25 cellular contexts compared by ENCODE assay signal in genomic region chr9:82457959-82458358, GRCh38.
"Had no signal": no experiment of that assay in that cellular context is flagged by ENCODE, and none has a peak within 500 bp of the region (broad histone marks: within the 10 kb centered on the region; RNA-seq: fewer than 3 reads in every experiment).

No MANE protein-coding gene starts in this region.

- H3K27ac Mint-ChIP-seq: activated CD4-positive, alpha-beta memory T cell treated with anti-CD3 and anti-CD28 coated beads, Interleukin-2, amount 10 ng/mL, durations not matched to agents 7 days and 5 days; activated CD4-positive, alpha-beta T cell treated with anti-CD3 and anti-CD28 coated beads, Interleukin-2, amount 10 ng/mL, durations not matched to agents 7 days and 5 days; activated naive CD4-positive, alpha-beta T cell treated with anti-CD3 and anti-CD28 coated beads, Interleukin-2, amount 10 ng/mL, durations not matched to agents 7 days and 5 days; activated naive CD8-positive, alpha-beta T cell treated with anti-CD3 and anti-CD28 coated beads, Interleukin-2, amount 10 ng/mL, durations not matched to agents 7 days and 5 days; activated T-cell treated with anti-CD3 and anti-CD28 coated beads, Interleukin-2, amount 50 U/mL, for 24 hours; immature natural killer cell; mesothelial cell of epicardium; naive B cell had no signal

- H3K27me3 Mint-ChIP-seq: activated CD4-positive, alpha-beta memory T cell treated with anti-CD3 and anti-CD28 coated beads, Interleukin-2, amount 10 ng/mL, durations not matched to agents 7 days and 5 days; activated CD4-positive, alpha-beta T cell treated with anti-CD3 and anti-CD28 coated beads, Interleukin-2, amount 10 ng/mL, durations not matched to agents 7 days and 5 days; activated naive CD4-positive, alpha-beta T cell treated with anti-CD3 and anti-CD28 coated beads, Interleukin-2, amount 10 ng/mL, durations not matched to agents 7 days and 5 days; activated naive CD8-positive, alpha-beta T cell treated with anti-CD3 and anti-CD28 coated beads, Interleukin-2, amount 10 ng/mL, durations not matched to agents 7 days and 5 days; activated T-cell treated with anti-CD3 and anti-CD28 coated beads, Interleukin-2, amount 50 U/mL, for 24 hours had no signal

- H3K36me3 Mint-ChIP-seq: activated naive CD4-positive, alpha-beta T cell treated with anti-CD3 and anti-CD28 coated beads, Interleukin-2, amount 10 ng/mL, durations not matched to agents 7 days and 5 days; activated naive CD8-positive, alpha-beta T cell treated with anti-CD3 and anti-CD28 coated beads, Interleukin-2, amount 10 ng/mL, durations not matched to agents 7 days and 5 days; immature natural killer cell; mesothelial cell of epicardium; naive B cell had no signal

- H3K9me3 Mint-ChIP-seq: activated CD4-positive, alpha-beta T cell treated with anti-CD3 and anti-CD28 coated beads, Interleukin-2, amount 10 ng/mL, durations not matched to agents 7 days and 5 days; activated naive CD4-positive, alpha-beta T cell treated with anti-CD3 and anti-CD28 coated beads, Interleukin-2, amount 10 ng/mL, durations not matched to agents 7 days and 5 days had no signal

- H3K4me1 Mint-ChIP-seq: activated CD4-positive, alpha-beta memory T cell treated with anti-CD3 and anti-CD28 coated beads, Interleukin-2, amount 10 ng/mL, durations not matched to agents 7 days and 5 days; activated CD4-positive, alpha-beta T cell treated with anti-CD3 and anti-CD28 coated beads, Interleukin-2, amount 10 ng/mL, durations not matched to agents 7 days and 5 days; activated naive CD4-positive, alpha-beta T cell treated with anti-CD3 and anti-CD28 coated beads, Interleukin-2, amount 10 ng/mL, durations not matched to agents 7 days and 5 days; activated naive CD8-positive, alpha-beta T cell treated with anti-CD3 and anti-CD28 coated beads, Interleukin-2, amount 10 ng/mL, durations not matched to agents 7 days and 5 days; immature natural killer cell; naive B cell had no signal

- H3K27me3 ChIP-seq: brain microvascular endothelial cell, heart left ventricle, transverse colon had no signal

- H3K4me1 ChIP-seq: heart left ventricle, transverse colon had no signal

- ATAC-seq: heart left ventricle, left colon, right cardiac atrium had no signal

- H3K9me3 ChIP-seq: transverse colon had no signal

- H3K4me3 ChIP-seq: heart left ventricle, transverse colon had no signal

- H3K4me3 Mint-ChIP-seq: activated CD4-positive, alpha-beta memory T cell treated with anti-CD3 and anti-CD28 coated beads, Interleukin-2, amount 10 ng/mL, durations not matched to agents 7 days and 5 days; activated CD4-positive, alpha-beta T cell treated with anti-CD3 and anti-CD28 coated beads, Interleukin-2, amount 10 ng/mL, durations not matched to agents 7 days and 5 days; activated naive CD4-positive, alpha-beta T cell treated with anti-CD3 and anti-CD28 coated beads, Interleukin-2, amount 10 ng/mL, durations not matched to agents 7 days and 5 days; activated naive CD8-positive, alpha-beta T cell treated with anti-CD3 and anti-CD28 coated beads, Interleukin-2, amount 10 ng/mL, durations not matched to agents 7 days and 5 days; activated T-cell treated with anti-CD3 and anti-CD28 coated beads, Interleukin-2, amount 50 U/mL, for 24 hours; immature natural killer cell; mesothelial cell of epicardium; naive B cell; neural crest cell had no signal

- DNase-seq: activated CD4-positive, alpha-beta memory T cell treated with anti-CD3 and anti-CD28 coated beads, Interleukin-2, amount 10 ng/mL, durations not matched to agents 7 days and 5 days; activated CD4-positive, alpha-beta T cell treated with anti-CD3 and anti-CD28 coated beads, Interleukin-2, amount 10 ng/mL, durations not matched to agents 7 days and 5 days; activated CD4-positive, CD25-positive, alpha-beta regulatory T cell treated with anti-CD3 and anti-CD28 coated beads, Interleukin-2, amount 50 U/mL, for 72 hours; activated CD8-positive, alpha-beta memory T cell treated with anti-CD3 and anti-CD28 coated beads, Interleukin-2, amount 50 U/mL, for 48 hours; activated gamma-delta T cell; activated naive CD4-positive, alpha-beta T cell treated with anti-CD3 and anti-CD28 coated beads, Interleukin-2, amount 10 ng/mL, durations not matched to agents 7 days and 5 days; activated naive CD8-positive, alpha-beta T cell treated with anti-CD3 and anti-CD28 coated beads, Interleukin-2, amount 10 ng/mL, durations not matched to agents 7 days and 5 days; activated T-cell treated with anti-CD3 and anti-CD28 coated beads, Interleukin-2, amount 50 U/mL, for 24 hours; brain microvascular endothelial cell; caudate nucleus; heart left ventricle; hypothalamus; immature natural killer cell; kidney; left colon; naive B cell; occipital lobe; right cardiac atrium; stimulated activated CD4-positive, alpha-beta T cell treated with anti-CD3 and anti-CD28 coated beads, Interleukin-15, amount 100 ng/mL, for 24 hours; stimulated activated CD4-positive, alpha-beta T cell treated with anti-CD3 and anti-CD28 coated beads, Interleukin-2, amount 100 ng/mL, for 24 hours; stimulated activated naive CD4-positive, alpha-beta T cell; T-helper 9 cell; transverse colon had no signal

- H3K27ac ChIP-seq: brain microvascular endothelial cell, heart left ventricle, transverse colon had no signal

- H3K36me3 ChIP-seq: brain microvascular endothelial cell, heart left ventricle, transverse colon had no signal
